Comparison of ENCODE assay signal across 8 cellular contexts in the genomic region with DNA sequence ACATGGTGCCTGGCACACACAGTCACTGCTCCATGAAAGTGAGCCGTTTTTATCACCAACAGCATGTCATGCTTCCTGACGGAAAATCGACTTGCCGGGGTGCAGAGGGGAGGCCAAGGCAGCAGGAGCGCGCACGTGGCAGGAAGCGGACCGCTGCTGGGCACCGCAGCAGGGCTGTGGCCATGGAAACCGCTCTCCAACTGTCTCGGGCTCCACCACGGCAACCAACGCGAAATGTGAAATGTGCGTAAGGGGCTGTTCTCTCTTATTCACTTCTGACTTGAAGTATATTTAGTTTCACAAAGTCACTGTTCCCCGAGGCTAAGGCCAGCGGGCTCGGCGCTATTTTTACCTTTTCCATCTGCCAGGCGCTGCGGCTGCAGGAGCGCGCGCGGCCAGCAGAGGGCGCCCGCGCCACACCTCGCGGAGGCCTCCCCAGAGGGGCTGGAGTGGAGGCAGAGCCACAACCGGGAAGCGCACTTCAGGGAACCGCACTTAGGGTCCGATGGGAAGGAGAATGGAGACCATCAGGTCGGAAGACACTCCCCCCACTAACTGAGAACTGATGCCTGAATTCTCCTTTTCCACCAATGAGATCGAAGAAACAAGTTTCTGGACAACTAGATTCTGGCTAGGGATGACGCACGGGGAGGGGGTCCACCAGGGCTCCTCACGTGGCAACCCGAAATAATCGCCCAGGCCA. TPM values are rescaled to one million over a fixed set of nuclear protein-coding genes. Genes with fewer than 3 reads are reported as not detected.
DNase-seq lines count a peak whose midpoint lies in the region; FAIRE-seq and TF ChIP-seq lines count a peak whose summit lies in the region.

No MANE protein-coding gene starts in this region.

- H3K9me3 Mint-ChIP-seq in osteocyte (ENCODE audit: unreplicated experiment) = no peaks in the 10 kb centered on the region

- DNase-seq in NCI-H1694 treated with DMSO at 0.1 percent for 48 hours (lab: John Stamatoyannopoulos, UW) (peak; percentile 37), NCI-H1694 (lab: John Stamatoyannopoulos, UW) (no peak), germinal center (ENCODE audit: low spot score) (peak; percentile 79), osteocyte (ENCODE audit: extremely low spot score, unreplicated experiment) (peak; percentile 89), urothelium cell line (ENCODE audit: low spot score) (peak; percentile 78), DMS153 treated with DMSO at 0.1 percent for 48 hours (lab: John Stamatoyannopoulos, UW; ENCODE audit: unreplicated experiment) (no peak)
- peak; percentile 52 for DNase-seq in activated gamma-delta T cell treated with anti-CD3 and anti-CD28 coated beads, Interleukin-2, amount 50 U/mL, for 16 hours (ENCODE audit: low read depth)

- H3K27ac Mint-ChIP-seq in osteocyte (ENCODE audit: unreplicated experiment) = no peak overlapping the region

- H3K4me1 Mint-ChIP-seq in osteocyte (ENCODE audit: unreplicated experiment) = peaks cover 4% of the 10 kb centered on the region

- no peak for FAIRE-seq in urothelium cell line (lab: Jason Lieb, UNC)

- no peak overlapping the region for H3K4me3 Mint-ChIP-seq in osteocyte (ENCODE audit: unreplicated experiment)

- H3K27me3 Mint-ChIP-seq in osteocyte (ENCODE audit: unreplicated experiment) = no peaks in the 10 kb centered on the region

- H3K36me3 Mint-ChIP-seq in osteocyte (ENCODE audit: unreplicated experiment) = peaks cover 56% of the 10 kb centered on the region

- TF ChIP-seq CTCF in osteocyte (IDR thresholded peaks at IDR 0.05) = peak; percentile 99

TF ChIP-seq in PFSK-1, 5 proteins besides CTCF, POLR2A, EP300 and RAD21:
- peak; percentile 37 for TF ChIP-seq FOXP2 (optimal IDR thresholded peaks at IDR 0.05; ENCODE audit: borderline replicate concordance, extremely low read depth, extremely low read length, insufficient read depth)
- TF ChIP-seq, protein P1, sequence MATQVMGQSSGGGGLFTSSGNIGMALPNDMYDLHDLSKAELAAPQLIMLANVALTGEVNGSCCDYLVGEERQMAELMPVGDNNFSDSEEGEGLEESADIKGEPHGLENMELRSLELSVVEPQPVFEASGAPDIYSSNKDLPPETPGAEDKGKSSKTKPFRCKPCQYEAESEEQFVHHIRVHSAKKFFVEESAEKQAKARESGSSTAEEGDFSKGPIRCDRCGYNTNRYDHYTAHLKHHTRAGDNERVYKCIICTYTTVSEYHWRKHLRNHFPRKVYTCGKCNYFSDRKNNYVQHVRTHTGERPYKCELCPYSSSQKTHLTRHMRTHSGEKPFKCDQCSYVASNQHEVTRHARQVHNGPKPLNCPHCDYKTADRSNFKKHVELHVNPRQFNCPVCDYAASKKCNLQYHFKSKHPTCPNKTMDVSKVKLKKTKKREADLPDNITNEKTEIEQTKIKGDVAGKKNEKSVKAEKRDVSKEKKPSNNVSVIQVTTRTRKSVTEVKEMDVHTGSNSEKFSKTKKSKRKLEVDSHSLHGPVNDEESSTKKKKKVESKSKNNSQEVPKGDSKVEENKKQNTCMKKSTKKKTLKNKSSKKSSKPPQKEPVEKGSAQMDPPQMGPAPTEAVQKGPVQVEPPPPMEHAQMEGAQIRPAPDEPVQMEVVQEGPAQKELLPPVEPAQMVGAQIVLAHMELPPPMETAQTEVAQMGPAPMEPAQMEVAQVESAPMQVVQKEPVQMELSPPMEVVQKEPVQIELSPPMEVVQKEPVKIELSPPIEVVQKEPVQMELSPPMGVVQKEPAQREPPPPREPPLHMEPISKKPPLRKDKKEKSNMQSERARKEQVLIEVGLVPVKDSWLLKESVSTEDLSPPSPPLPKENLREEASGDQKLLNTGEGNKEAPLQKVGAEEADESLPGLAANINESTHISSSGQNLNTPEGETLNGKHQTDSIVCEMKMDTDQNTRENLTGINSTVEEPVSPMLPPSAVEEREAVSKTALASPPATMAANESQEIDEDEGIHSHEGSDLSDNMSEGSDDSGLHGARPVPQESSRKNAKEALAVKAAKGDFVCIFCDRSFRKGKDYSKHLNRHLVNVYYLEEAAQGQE (IDR thresholded peaks at IDR 0.05; ENCODE audit: insufficient read depth in 1 of 2, low read depth in 2 of 2, low read length in 2 of 2) = no peak
- TF ChIP-seq SIN3A (IDR thresholded peaks at IDR 0.05; ENCODE audit: borderline replicate concordance, insufficient read depth, low read length) = no peak
- TF ChIP-seq TAF1 (IDR thresholded peaks at IDR 0.05; ENCODE audit: borderline replicate concordance, insufficient read depth, low read length) = no peak
- TF ChIP-seq POLR2AphosphoS5 (IDR thresholded peaks at IDR 0.05; ENCODE audit: low read depth, low read length) = no peak

RNA-seq across cellular contexts. Expression of gene RCC2, which starts 19.7 kb away (rescaled TPM):
- polyA plus RNA-seq in PFSK-1 (2012; ENCODE audit: insufficient read length, low read depth) = 101 TPM
- 102 and 104 TPM in 2 replicates for total RNA-seq in osteocyte

RNA-seq across cellular contexts. Expression of gene PADI6, which starts 47.8 kb away (rescaled TPM):
- polyA plus RNA-seq in PFSK-1 (2012; ENCODE audit: insufficient read length, low read depth) = not detected
- total RNA-seq in osteocyte = not detected in 2 replicates

Comparison
In these comparisons a context has a peak if more than half of its experiments do, and no peak if none do; other contexts are left out.
1. DNase-seq: peak in NCI-H1694 treated with DMSO at 0.1 percent for 48 hours (single experiment), activated gamma-delta T cell treated with anti-CD3 and anti-CD28 coated beads, Interleukin-2, amount 50 U/mL, for 16 hours (single experiment), germinal center (single experiment), osteocyte (single experiment) and urothelium cell line (single experiment); none in NCI-H1694 (single experiment) and DMS153 treated with DMSO at 0.1 percent for 48 hours (single experiment).